In genomic region chr3:160401301-160402095, GRCh38 we compare ENCODE assay signal across 8 cellular contexts. TPM values are rescaled to one million over a fixed set of nuclear protein-coding genes. Genes with fewer than 3 reads are reported as not detected.
DNase-seq lines count a peak whose midpoint lies in the region; ATAC-seq and TF ChIP-seq lines count a peak whose summit lies in the region.

No MANE protein-coding gene starts in this region.

- no peak overlapping the region for H2AK5ac ChIP-seq in H9 (ENCODE audit: insufficient read length, low read length)

- no peak overlapping the region for H4K8ac ChIP-seq in H9 (replicated peaks; ENCODE audit: insufficient read length, low read depth, low read length)

- H3K79me1 ChIP-seq in H9 (ENCODE audit: insufficient read depth, low read depth, low read length, poor library complexity, severe bottlenecking) = no peaks in the 10 kb centered on the region

- no peak overlapping the region for H3K14ac ChIP-seq in H9 (ENCODE audit: insufficient read depth, low read length)

- H3K9me3 ChIP-seq in BLaER1 = no peaks in the 10 kb centered on the region
- H3K9me3 ChIP-seq in H9 (ENCODE audit: control insufficient read depth, low read depth, low read length) = no peaks in the 10 kb centered on the region
- no peaks in the 10 kb centered on the region for H3K9me3 ChIP-seq in effector memory CD4-positive, alpha-beta T cell (ENCODE audit: control insufficient read depth, low read length)

- no peak overlapping the region for H3T11ph ChIP-seq in H9 (ENCODE audit: low read length)

- H3K4me1 ChIP-seq in BLaER1 (peaks cover 38% of the 10 kb centered on the region), H9 (ENCODE audit: insufficient read depth, low read length) (no peaks in the 10 kb centered on the region)
- peaks cover 14% of the 10 kb centered on the region for H3K4me1 ChIP-seq in effector memory CD4-positive, alpha-beta T cell (ENCODE audit: control insufficient read depth, insufficient read depth, low read length, poor library complexity, severe bottlenecking)

- H3K27me3 ChIP-seq in BLaER1 = no peaks in the 10 kb centered on the region
- H3K27me3 ChIP-seq in H9 (ENCODE audit: insufficient read depth, low read length) = no peaks in the 10 kb centered on the region
- H3K27me3 ChIP-seq in effector memory CD4-positive, alpha-beta T cell (replicated peaks; ENCODE audit: control insufficient read depth, insufficient read depth, low read length, poor library complexity, severe bottlenecking) = peaks cover 4% of the 10 kb centered on the region

- H2BK5ac ChIP-seq in H9 (ENCODE audit: insufficient read length, low read length) = no peak overlapping the region

- H3K9me3 Mint-ChIP-seq in H9 = peaks cover 0 to 4% of the 10 kb centered on the region in 2 experiments; a peak in 1 of 5 replicates
- H3K9me3 Mint-ChIP-seq in naive thymus-derived CD8-positive, alpha-beta T cell = no peaks in the 10 kb centered on the region

- POLR2A ChIA-PET in naive thymus-derived CD8-positive, alpha-beta T cell (lab: Charles Lee) = no interaction called here

- no peak overlapping the region for H3K56ac ChIP-seq in H9 (ENCODE audit: insufficient read length, low read depth, low read length)

- H3K4me3 Mint-ChIP-seq in H9 = peak overlapping the region; percentile 94 to 98
- peak overlapping the region; percentile 76 to 99 (median 90) for H3K4me3 Mint-ChIP-seq in naive thymus-derived CD8-positive, alpha-beta T cell

- no peak overlapping the region for H4K5ac ChIP-seq in H9 (ENCODE audit: insufficient read length, low read depth, low read length)

- no peak overlapping the region for H4K91ac ChIP-seq in H9 (ENCODE audit: insufficient read length, low read depth, low read length)

- WGBS in H9 (ENCODE audit: extremely low coverage, insufficient read length, low lambda C conversion rate) = no CpG with 5 or more reads among the region's 16 CpGs

- no peak for TF ChIP-seq CTCF in H9 (conservative IDR thresholded peaks at IDR 0.05)

- H3K4me1 Mint-ChIP-seq in H9 = peaks cover 34 to 39% of the 10 kb centered on the region in 2 experiments
- H3K4me1 Mint-ChIP-seq in naive thymus-derived CD8-positive, alpha-beta T cell = peaks cover 23 to 61% (median 44%) of the 10 kb centered on the region in 4 donors

- H4K20me1 ChIP-seq in BLaER1 = peaks cover 70% of the 10 kb centered on the region
- H4K20me1 ChIP-seq in H9 (ENCODE audit: control insufficient read depth, insufficient read depth, insufficient read length) = no peaks in the 10 kb centered on the region

- no peak overlapping the region for H2BK20ac ChIP-seq in H9 (ENCODE audit: low read depth, low read length, poor library complexity, severe bottlenecking)

- peak overlapping the region; percentile 82 to 95 (median 83); a peak in 5 of 7 replicates for H3K27ac Mint-ChIP-seq in H9
- peak overlapping the region in 7 of 10 donors; percentile 21 to 84 (median 64) for H3K27ac Mint-ChIP-seq in naive thymus-derived CD8-positive, alpha-beta T cell

- H3K27ac ChIP-seq in BLaER1 (peak overlapping the region; percentile 98), H9 (ENCODE audit: insufficient read length, low read depth, low read length) (no peak overlapping the region)
- peak overlapping the region; percentile 39 for H3K27ac ChIP-seq in effector memory CD4-positive, alpha-beta T cell (ENCODE audit: insufficient read depth, low read length, poor library complexity, severe bottlenecking)

- H3K9ac ChIP-seq in BLaER1 (peak overlapping the region; percentile 99), H9 (ENCODE audit: extremely low read depth, insufficient read length, low read length) (peak overlapping the region; percentile 90)

- peak overlapping the region; percentile 86 for H3K4me2 ChIP-seq in BLaER1
- H3K4me2 ChIP-seq in H9 (ENCODE audit: insufficient read depth, insufficient read length, low read length) = peak overlapping the region; percentile 95

- peaks cover 5% of the 10 kb centered on the region; the same call in 1 of the 2 replicates for H3K36me3 ChIP-seq in BLaER1
- H3K36me3 ChIP-seq in effector memory CD4-positive, alpha-beta T cell (ENCODE audit: control insufficient read depth, insufficient read depth, low read length) = no peaks in the 10 kb centered on the region

- peaks cover 23 to 42% (median 38%) of the 10 kb centered on the region in 3 experiments for H3K36me3 Mint-ChIP-seq in H9 (ENCODE audit: insufficient read depth in 1 of 3, low read depth in 3 of 3)
- H3K36me3 Mint-ChIP-seq in naive thymus-derived CD8-positive, alpha-beta T cell = peaks cover 0 to 25% (median 11%) of the 10 kb centered on the region in 3 donors

- no peak for ATAC-seq in naive thymus-derived CD8-positive, alpha-beta T cell
- ATAC-seq in HG02970 (IDR thresholded peaks at IDR 0.05; ENCODE audit: low FRiP score, unreplicated experiment) = no peak

- H2BK120ac ChIP-seq in H9 (ENCODE audit: low read depth, low read length, poor library complexity, severe bottlenecking) = no peak overlapping the region

- H2BK12ac ChIP-seq in H9 (ENCODE audit: insufficient read length, low read depth, low read length) = no peak overlapping the region

- H3K27me3 Mint-ChIP-seq in H9 (ENCODE audit: low read depth) = peaks cover 3% of the 10 kb centered on the region; the same call in 1 of the 2 replicates
- peaks cover 7 to 19% (median 15%) of the 10 kb centered on the region in 5 donors for H3K27me3 Mint-ChIP-seq in naive thymus-derived CD8-positive, alpha-beta T cell

- H2BK15ac ChIP-seq in H9 (ENCODE audit: low read depth, low read length) = no peak overlapping the region

- peaks cover 32% of the 10 kb centered on the region; the same call in 1 of the 2 replicates for H3K79me2 ChIP-seq in H9 (ENCODE audit: insufficient read depth, low read length)

- H3K23ac ChIP-seq in H9 (ENCODE audit: insufficient read length, low read depth, low read length) = no peak overlapping the region

- no peak for DNase-seq in H9
- peak; percentile 72 for DNase-seq in RPMI7951 (ENCODE audit: low read depth)
- DNase-seq in effector memory CD4-positive, alpha-beta T cell = no peak
- peak in 2 of 10 donors; percentile 4 to 10 for DNase-seq in naive thymus-derived CD8-positive, alpha-beta T cell
- DNase-seq in occipital lobe (lab: John Stamatoyannopoulos, UW) = no peak
- DNase-seq in epidermal melanocyte (ENCODE audit: insufficient read length, low spot score) = no peak

- peak overlapping the region; percentile 94 for H3K4me3 ChIP-seq in BLaER1
- peak overlapping the region; percentile 93 for H3K4me3 ChIP-seq in effector memory CD4-positive, alpha-beta T cell (ENCODE audit: insufficient read depth, low read depth, low read length, poor library complexity, severe bottlenecking)

- no peak overlapping the region for H3K4ac ChIP-seq in H9 (ENCODE audit: low read depth, low read length)

- no peak overlapping the region for H2AFZ ChIP-seq in H9 (ENCODE audit: low read length)

- H3K18ac ChIP-seq in H9 (ENCODE audit: insufficient read length, low read depth, low read length) = no peak overlapping the region

- peaks cover 10% of the 10 kb centered on the region for H3K23me2 ChIP-seq in H9 (ENCODE audit: insufficient read length, low read depth, low read length, poor library complexity, severe bottlenecking)

RNA-seq across cellular contexts. Expression of gene SMC4, which starts 2.0 kb away (rescaled TPM):
- total RNA-seq in H9 (2021) (120 and 130 TPM in 2 replicates), occipital lobe (52.4 TPM)
- 263 and 317 TPM in 2 replicates for total RNA-seq in RPMI7951 (2014; rRNA removed; shearing (Covaris generic))
- total RNA-seq in naive thymus-derived CD8-positive, alpha-beta T cell = 10 to 100 TPM; 39.4 to 43.2 TPM
- 10 to 100 TPM; 19.2 to 32.9 (median 29.0) TPM for polyA plus RNA-seq in naive thymus-derived CD8-positive, alpha-beta T cell

RNA-seq across cellular contexts. Expression of gene IFT80, which starts 2.5 kb away (rescaled TPM):
- total RNA-seq in H9 (2021) (22.6 and 29.0 TPM in 2 replicates), occipital lobe (83.8 TPM)
- total RNA-seq in RPMI7951 (2014; rRNA removed; shearing (Covaris generic)) = 44.2 and 44.7 TPM in 2 replicates
- 10 to 100 TPM; 30.4 to 34.9 TPM for total RNA-seq in naive thymus-derived CD8-positive, alpha-beta T cell
- 1 to 10 TPM; 4.8 to 8.4 (median 6.0) TPM for polyA plus RNA-seq in naive thymus-derived CD8-positive, alpha-beta T cell

RNA-seq across cellular contexts. Expression of gene TRIM59, which starts 48.1 kb away (rescaled TPM):
- 44.9 and 47.6 TPM in 2 replicates for total RNA-seq in H9 (2021)
- 11.9 and 19.7 TPM in 2 replicates for total RNA-seq in RPMI7951 (2014; rRNA removed; shearing (Covaris generic))
- total RNA-seq in naive thymus-derived CD8-positive, alpha-beta T cell = 10 to 100 TPM; 14.0 to 14.2 TPM
- 10 to 100 TPM; 12.4 to 17.4 (median 14.7) TPM for polyA plus RNA-seq in naive thymus-derived CD8-positive, alpha-beta T cell
- total RNA-seq in occipital lobe = 14.3 TPM
